31 cellular contexts compared by ENCODE assay signal in genomic region chr9:114732842-114733241, GRCh38. TPM values are rescaled to one million over a fixed set of nuclear protein-coding genes. Genes with fewer than 3 reads are reported as not detected.
DNase-seq lines count a peak whose midpoint lies in the region; ATAC-seq, FAIRE-seq and TF ChIP-seq lines count a peak whose summit lies in the region.
"Had no signal": no experiment of that assay in that cellular context is flagged by ENCODE, and none has a peak within 500 bp of the region (broad histone marks: within the 10 kb centered on the region; RNA-seq: fewer than 3 reads in every experiment).

No MANE protein-coding gene starts in this region.

- H3K27ac Mint-ChIP-seq in stimulated activated naive B cell treated with anti-CD40 and anti-IgM and Interleukin-4, amounts not matched to agents 10 μg/mL and 1 μg/mL and 100 μg/mL, for 72 hours: no peak overlapping the region
- H3K27ac Mint-ChIP-seq: activated CD8-positive, alpha-beta memory T cell treated with anti-CD3 and anti-CD28 coated beads, Interleukin-2, amount 10 ng/mL, durations not matched to agents 7 days and 5 days; activated naive CD8-positive, alpha-beta T cell treated with anti-CD3 and anti-CD28 coated beads for 36 hours; activated T-helper 17 cell treated with anti-CD3 and anti-CD28 coated beads, Interleukin-2, amount 50 U/mL, for 72 hours; naive thymus-derived CD8-positive, alpha-beta T cell; T-cell had no signal

- H3K27me3 ChIP-seq in MG63 (no peaks in the 10 kb centered on the region), K562 (ENCODE audit: control insufficient read depth in 2 of 2, insufficient read depth in 2 of 2, low read length in 2 of 2) (no peaks in the 10 kb centered on the region)
- H3K27me3 ChIP-seq: BLaER1 treated with 17β-estradiol and CSF1 and Interleukin-3, amounts not matched to agents 10 nM and 100 nM; brain microvascular endothelial cell; uterus had no signal

- no peak for TF ChIP-seq CTCF in K562 (IDR thresholded peaks at IDR 0.05 in 2 of 3, conservative IDR thresholded peaks at IDR 0.05 in 1 of 3; ENCODE audit: insufficient read depth in 2 of 3, low read depth in 1 of 3, low read length in 3 of 3)

- H3K27me3 Mint-ChIP-seq in stimulated activated naive B cell treated with anti-CD40 and anti-IgM and Interleukin-4, amounts not matched to agents 10 μg/mL and 1 μg/mL and 100 μg/mL, for 72 hours: no peaks in the 10 kb centered on the region
- H3K27me3 Mint-ChIP-seq: activated CD8-positive, alpha-beta memory T cell treated with anti-CD3 and anti-CD28 coated beads, Interleukin-2, amount 10 ng/mL, durations not matched to agents 7 days and 5 days; activated naive CD8-positive, alpha-beta T cell treated with anti-CD3 and anti-CD28 coated beads for 36 hours; activated T-helper 17 cell treated with anti-CD3 and anti-CD28 coated beads, Interleukin-2, amount 50 U/mL, for 72 hours; naive thymus-derived CD8-positive, alpha-beta T cell; T-cell had no signal

- H2AFZ ChIP-seq in K562 (ENCODE audit: low read depth, low read length): no peak overlapping the region

- no peak overlapping the region for H3K9ac ChIP-seq in K562 (ENCODE audit: insufficient read depth in 1 of 2, low read depth in 2 of 2, low read length in 2 of 2)
- H3K9ac ChIP-seq: BLaER1 treated with 17β-estradiol and CSF1 and Interleukin-3, amounts not matched to agents 10 nM and 100 nM had no signal

- peak; percentile 27 for DNase-seq in EH (ENCODE audit: low read depth)
- DNase-seq in MG63: peak; percentile 12
- no peak for DNase-seq in K562 (ENCODE audit: extremely low read depth in 1 of 4, low spot score in 3 of 4)
- DNase-seq in kidney tubule cell (ENCODE audit: low spot score): peak; percentile 37
- no peak for DNase-seq in medulla oblongata (ENCODE audit: extremely low spot score)
- no peak for DNase-seq in activated effector memory CD4-positive, alpha-beta T cell treated with Interleukin-2 at 50 U/mL for 16 hours
- DNase-seq in putamen (ENCODE audit: low spot score): no peak
- DNase-seq in stimulated activated naive B cell treated with anti-CD40 and anti-IgM and Interleukin-4, amounts not matched to agents 10 μg/mL and 1 μg/mL and 100 μg/mL, for 72 hours: no peak
- DNase-seq: activated CD4-positive, alpha-beta T cell treated with anti-CD3 and anti-CD28 coated beads for 48 hours; activated CD8-positive, alpha-beta memory T cell treated with anti-CD3 and anti-CD28 coated beads, Interleukin-2, amount 10 ng/mL, durations not matched to agents 7 days and 5 days; activated naive CD8-positive, alpha-beta T cell treated with anti-CD3 and anti-CD28 coated beads for 36 hours; brain microvascular endothelial cell; Calu3; hippocampal formation; Kasumi-1; kidney; naive thymus-derived CD8-positive, alpha-beta T cell; NCI-H510A; right cardiac atrium; SHP77; stimulated activated CD4-positive, alpha-beta T cell treated with anti-CD3 and anti-CD28 coated beads, Interleukin-15, amount 100 ng/mL, for 24 hours; substantia nigra; T-cell; uterus had no signal

- in situ Hi-C loops in K562 (cut with MboI): loop anchor here (25.0 kb wide), 1 partner anchor 179 kb away; no protein-coding TSS in a partner anchor

- no peak overlapping the region for H3K4me3 ChIP-seq in MG63
- no peak overlapping the region for H3K4me3 ChIP-seq in K562
- H3K4me3 ChIP-seq: BLaER1 treated with 17β-estradiol and CSF1 and Interleukin-3, amounts not matched to agents 10 nM and 100 nM; coronary artery; uterus had no signal

- peaks cover under 1 to 4% of the 10 kb centered on the region in 2 donors for H3K9me3 Mint-ChIP-seq in stimulated activated naive B cell treated with anti-CD40 and anti-IgM and Interleukin-4, amounts not matched to agents 10 μg/mL and 1 μg/mL and 100 μg/mL, for 72 hours
- H3K9me3 Mint-ChIP-seq: naive thymus-derived CD8-positive, alpha-beta T cell had no signal

- WGBS in K562 (ENCODE audit: insufficient coverage, low coverage, missing lambda C conversion rate): 0% methylated on average over 3 of the region's 3 CpGs

- H4K20me1 ChIP-seq in K562 (replicated peaks; ENCODE audit: control insufficient read depth, insufficient read depth, low read length): no peaks in the 10 kb centered on the region
- H4K20me1 ChIP-seq: BLaER1 treated with 17β-estradiol and CSF1 and Interleukin-3, amounts not matched to agents 10 nM and 100 nM had no signal

- no peaks in the 10 kb centered on the region for H3K9me3 ChIP-seq in MG63
- H3K9me3 ChIP-seq in K562 (replicated peaks; ENCODE audit: control insufficient read depth, insufficient read depth, low read depth, low read length): no peaks in the 10 kb centered on the region
- H3K9me3 ChIP-seq: uterus had no signal

- TF ChIP-seq EP300 in K562 (IDR thresholded peaks at IDR 0.05; ENCODE audit: low read length): no peak

- H3K9me1 ChIP-seq in K562 (ENCODE audit: control insufficient read depth, insufficient read depth, low read length): no peaks in the 10 kb centered on the region

- no peak overlapping the region for H3K4me2 ChIP-seq in K562 (ENCODE audit: insufficient read depth, low read length)
- H3K4me2 ChIP-seq: BLaER1 treated with 17β-estradiol and CSF1 and Interleukin-3, amounts not matched to agents 10 nM and 100 nM had no signal

- BruUV-seq in K562 (replicated peaks; lab: Mats Ljungman, UMichigan): no TSS peak

- no peak for FAIRE-seq in K562 (lab: Jason Lieb, UNC)
- FAIRE-seq: GM18507, kidney had no signal

- H3K27ac ChIP-seq in K562 (ENCODE audit: extremely low read depth, low read depth, low read length): no peak overlapping the region
- H3K27ac ChIP-seq: BLaER1 treated with 17β-estradiol and CSF1 and Interleukin-3, amounts not matched to agents 10 nM and 100 nM; brain microvascular endothelial cell; coronary artery; uterus had no signal

- peaks cover 0 to 8% of the 10 kb centered on the region in 2 donors for H3K4me1 Mint-ChIP-seq in stimulated activated naive B cell treated with anti-CD40 and anti-IgM and Interleukin-4, amounts not matched to agents 10 μg/mL and 1 μg/mL and 100 μg/mL, for 72 hours

- intact Hi-C loops in K562 (cut with micrococcal nuclease): no loop called here

- no peaks in the 10 kb centered on the region for H3K4me1 ChIP-seq in K562 (replicated peaks in 1 of 2; ENCODE audit: control insufficient read depth in 2 of 2, insufficient read depth in 2 of 2, low read length in 2 of 2)
- H3K4me1 ChIP-seq: uterus had no signal

- H3K36me3 Mint-ChIP-seq in stimulated activated naive B cell treated with anti-CD40 and anti-IgM and Interleukin-4, amounts not matched to agents 10 μg/mL and 1 μg/mL and 100 μg/mL, for 72 hours: peaks cover 0 to 4% of the 10 kb centered on the region in 2 donors
- H3K36me3 Mint-ChIP-seq: naive thymus-derived CD8-positive, alpha-beta T cell had no signal

- no peak for ATAC-seq in K562
- ATAC-seq in stimulated activated naive B cell treated with anti-CD40 and anti-IgM and Interleukin-4, amounts not matched to agents 10 μg/mL and 1 μg/mL and 100 μg/mL, for 72 hours (replicated peaks): no peak
- ATAC-seq: activated CD8-positive, alpha-beta memory T cell treated with anti-CD3 and anti-CD28 coated beads, Interleukin-2, amount 10 ng/mL, durations not matched to agents 7 days and 5 days; activated T-helper 17 cell treated with anti-CD3 and anti-CD28 coated beads, Interleukin-2, amount 50 U/mL, for 72 hours; naive thymus-derived CD8-positive, alpha-beta T cell; right cardiac atrium; T-cell had no signal

- TF ChIP-seq RAD21 in K562 (CRISPR knock-in tag; conservative IDR thresholded peaks at IDR 0.05 in 1 of 2, IDR thresholded peaks at IDR 0.05 in 1 of 2): no peak

- H3K4me3 Mint-ChIP-seq in stimulated activated naive B cell treated with anti-CD40 and anti-IgM and Interleukin-4, amounts not matched to agents 10 μg/mL and 1 μg/mL and 100 μg/mL, for 72 hours: no peak overlapping the region
- H3K4me3 Mint-ChIP-seq: activated CD8-positive, alpha-beta memory T cell treated with anti-CD3 and anti-CD28 coated beads, Interleukin-2, amount 10 ng/mL, durations not matched to agents 7 days and 5 days; activated naive CD8-positive, alpha-beta T cell treated with anti-CD3 and anti-CD28 coated beads for 36 hours; activated T-helper 17 cell treated with anti-CD3 and anti-CD28 coated beads, Interleukin-2, amount 50 U/mL, for 72 hours; naive thymus-derived CD8-positive, alpha-beta T cell; T-cell had no signal

- POLR2A ChIA-PET in K562 (lab: Yijun Ruan, JAX): no interaction called here

- CTCF ChIA-PET in K562 (lab: Yijun Ruan, JAX; ENCODE audit: low intra/inter-chr PET ratio): no interaction called here

- H3K36me3 ChIP-seq in MG63 (no peaks in the 10 kb centered on the region), K562 (ENCODE audit: control insufficient read depth, insufficient read depth, low read length) (no peaks in the 10 kb centered on the region)
- H3K36me3 ChIP-seq: BLaER1 treated with 17β-estradiol and CSF1 and Interleukin-3, amounts not matched to agents 10 nM and 100 nM; brain microvascular endothelial cell; uterus had no signal

- H3K79me2 ChIP-seq in K562 (ENCODE audit: control insufficient read depth, insufficient read depth, low read length): no peaks in the 10 kb centered on the region

- no peak for TF ChIP-seq POLR2A in K562 (conservative IDR thresholded peaks at IDR 0.05)

RNA-seq across cellular contexts. Expression of gene TEX48, which starts 50.9 kb away (rescaled TPM):
- not detected in 2 replicates for total RNA-seq in MG63 (2014; rRNA removed; shearing (Covaris generic); ENCODE audit: low replicate concordance)
- not detected in 2 replicates for total RNA-seq in K562 (2011; cell fraction: chromatin; rRNA removed; ENCODE audit: low replicate concordance)
- total RNA-seq in K562 (2011; cell fraction: nucleolus; rRNA removed): not detected in 2 replicates
- not detected in 2 replicates for total RNA-seq in K562 (2011; cell fraction: nucleoplasm; rRNA removed)
- not detected in 2 replicates for total RNA-seq in K562 (2014; rRNA removed)
- not detected in 2 replicates for total RNA-seq in K562 (2014; rRNA removed; fragmentation: Illumina TruSeq; extraction: Trizol)
- not detected in 2 replicates for total RNA-seq in K562 (2015; rRNA removed; fragmentation: Illumina TruSeq; extraction: Trizol)
- not detected in 2 replicates for total RNA-seq in K562 (2021)
- polyA plus RNA-seq in K562 (2011; rRNA removed): not detected in 2 replicates
- polyA plus RNA-seq in K562 (2011; cell fraction: cytosol; rRNA removed): not detected in 2 replicates
- polyA plus RNA-seq in K562 (2011; cell fraction: nucleus; rRNA removed): not detected in 2 replicates
- polyA plus RNA-seq in K562 (2012): not detected in 2 replicates
- polyA plus RNA-seq in K562 (2014; fragmentation: Illumina TruSeq; extraction: Trizol): not detected in 2 replicates
- not detected for polyA plus RNA-seq in K562 (2014; fragmentation: Nextera tagmentation; extraction: Ambion mirVana)
- polyA plus RNA-seq in K562 (2014; rRNA removed): not detected in 2 replicates
- polyA minus RNA-seq in K562 (2011; rRNA and poly(A)+ RNA removed): not detected in 2 replicates
- polyA minus RNA-seq in K562 (2011; cell fraction: cytosol; rRNA and poly(A)+ RNA removed): not detected in 2 replicates
- polyA minus RNA-seq in K562 (2011; cell fraction: nucleus; rRNA and poly(A)+ RNA removed): not detected in 2 replicates
- total RNA-seq: A673; Calu3; kidney; lung microvascular endothelial cell; naive thymus-derived CD8-positive, alpha-beta T cell; osteoblast; right cardiac atrium; uterus had no signal
- polyA plus RNA-seq: naive thymus-derived CD8-positive, alpha-beta T cell; right cardiac atrium had no signal

Comparison
In these comparisons a context has a peak if more than half of its experiments do, and no peak if none do; other contexts are left out.
1. DNase-seq: peak in EH (single experiment), MG63 (single experiment) and kidney tubule cell (single experiment); none in K562 (0 of 4), medulla oblongata (single experiment), activated effector memory CD4-positive, alpha-beta T cell treated with Interleukin-2 at 50 U/mL for 16 hours (single experiment), putamen (single experiment) and stimulated activated naive B cell treated with anti-CD40 and anti-IgM and Interleukin-4, amounts not matched to agents 10 μg/mL and 1 μg/mL and 100 μg/mL, for 72 hours (single experiment).